In the genomic region with DNA sequence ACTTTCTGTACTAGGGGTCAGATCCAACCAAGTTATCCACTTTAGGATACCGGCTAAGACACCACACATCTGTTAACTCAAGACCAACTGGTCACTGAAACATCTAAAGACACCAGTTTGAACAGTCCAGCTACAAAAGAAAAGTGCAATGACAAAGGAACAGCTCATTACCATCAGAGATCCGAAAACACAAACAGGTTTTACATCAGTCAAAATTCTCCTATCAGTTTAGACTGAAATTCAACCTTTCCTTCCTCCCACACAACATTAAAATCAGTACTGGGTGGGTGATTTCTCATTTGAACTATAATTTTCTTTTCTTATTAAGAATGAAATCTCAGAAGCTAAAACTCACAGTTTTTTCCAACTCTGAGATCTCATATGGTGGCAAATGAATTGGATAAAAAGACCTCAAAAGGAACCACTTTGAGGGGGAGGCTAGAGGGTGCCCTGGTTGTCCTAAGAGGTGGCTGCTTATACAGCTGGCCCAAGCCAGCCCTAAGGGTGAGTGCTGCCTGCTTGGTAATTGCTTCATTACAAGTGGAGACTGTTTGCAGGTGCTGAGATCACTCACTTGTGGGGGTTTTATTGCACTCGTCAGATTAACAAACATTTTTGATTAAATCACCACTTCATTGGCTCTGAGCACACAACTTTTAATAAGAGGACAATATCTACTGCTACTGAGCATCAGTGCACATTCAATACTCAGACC, we compare ENCODE assay signal across 15 cellular contexts. TPM values are rescaled to one million over a fixed set of nuclear protein-coding genes. Genes with fewer than 3 reads are reported as not detected.
A peak's percentile ranks its signal among the peaks of the same experiment; 100 is the strongest.
DNase-seq lines count a peak whose midpoint lies in the region; ATAC-seq and TF ChIP-seq lines count a peak whose summit lies in the region.
"Had no signal": no experiment of that assay in that cellular context is flagged by ENCODE, and none has a peak within 500 bp of the region (broad histone marks: within the 10 kb centered on the region; RNA-seq: fewer than 3 reads in every experiment).

No MANE protein-coding gene starts in this region.

- peaks cover 41% of the 10 kb centered on the region for H3K4me1 ChIP-seq in neural progenitor cell

- peaks cover 15% of the 10 kb centered on the region for H3K36me3 Mint-ChIP-seq in activated CD8-positive, alpha-beta memory T cell treated with anti-CD3 and anti-CD28 coated beads, Interleukin-2, amount 10 ng/mL, durations not matched to agents 7 days and 5 days
- H3K36me3 Mint-ChIP-seq in T-helper 17 cell (ENCODE audit: low read depth), result peaks cover 3% of the 10 kb centered on the region
- peaks cover 2% of the 10 kb centered on the region for H3K36me3 Mint-ChIP-seq in neural progenitor cell
- H3K36me3 Mint-ChIP-seq: mesothelial cell of epicardium had no signal

- H3K9ac ChIP-seq in neural progenitor cell, result no peak overlapping the region

- H3K27me3 Mint-ChIP-seq in activated CD8-positive, alpha-beta memory T cell treated with anti-CD3 and anti-CD28 coated beads, Interleukin-2, amount 10 ng/mL, durations not matched to agents 7 days and 5 days, result no peaks in the 10 kb centered on the region
- H3K27me3 Mint-ChIP-seq in T-helper 17 cell (no peaks in the 10 kb centered on the region), neural progenitor cell (ENCODE audit: insufficient read depth, low read depth) (peaks cover 2% of the 10 kb centered on the region)

- peak overlapping the region; percentile 14 for H3K27ac ChIP-seq in neural progenitor cell
- H3K27ac ChIP-seq: colonic mucosa, RWPE1 had no signal

- no peak overlapping the region for H3K4me2 ChIP-seq in neural progenitor cell

- H3K4me3 Mint-ChIP-seq in activated CD8-positive, alpha-beta memory T cell treated with anti-CD3 and anti-CD28 coated beads, Interleukin-2, amount 10 ng/mL, durations not matched to agents 7 days and 5 days, result no peak overlapping the region
- H3K4me3 Mint-ChIP-seq in T-helper 17 cell (peak overlapping the region; percentile 33), neural progenitor cell (no peak overlapping the region)
- H3K4me3 Mint-ChIP-seq: mesothelial cell of epicardium had no signal

- H4K20me1 ChIP-seq in neural progenitor cell (ENCODE audit: low read depth), result peaks cover 23% of the 10 kb centered on the region

- H3K9me3 Mint-ChIP-seq in activated CD8-positive, alpha-beta memory T cell treated with anti-CD3 and anti-CD28 coated beads, Interleukin-2, amount 10 ng/mL, durations not matched to agents 7 days and 5 days (ENCODE audit: low read depth), result no peaks in the 10 kb centered on the region
- H3K9me3 Mint-ChIP-seq in neural progenitor cell, result no peaks in the 10 kb centered on the region
- H3K9me3 Mint-ChIP-seq: mesothelial cell of epicardium had no signal

- peak overlapping the region; percentile 30 for H3K27ac Mint-ChIP-seq in activated CD8-positive, alpha-beta memory T cell treated with anti-CD3 and anti-CD28 coated beads, Interleukin-2, amount 10 ng/mL, durations not matched to agents 7 days and 5 days
- H3K27ac Mint-ChIP-seq in T-helper 17 cell (peak overlapping the region; percentile 100), neural progenitor cell (no peak overlapping the region)
- H3K27ac Mint-ChIP-seq: mesothelial cell of epicardium had no signal

- no peak overlapping the region for H3K4me3 ChIP-seq in neural progenitor cell
- H3K4me3 ChIP-seq: colonic mucosa had no signal

- no peaks in the 10 kb centered on the region for H3K36me3 ChIP-seq in neural progenitor cell
- H3K36me3 ChIP-seq: colonic mucosa had no signal

- no peak for ATAC-seq in activated CD8-positive, alpha-beta memory T cell treated with anti-CD3 and anti-CD28 coated beads, Interleukin-2, amount 10 ng/mL, durations not matched to agents 7 days and 5 days
- no peak for ATAC-seq in T-helper 17 cell
- ATAC-seq in GM21723 (IDR thresholded peaks at IDR 0.05; ENCODE audit: unreplicated experiment), result no peak
- no peak for ATAC-seq in GM21825 (IDR thresholded peaks at IDR 0.05; ENCODE audit: unreplicated experiment)

- no peak overlapping the region for H2AFZ ChIP-seq in neural progenitor cell (replicated peaks)

- H3K27me3 ChIP-seq in neural progenitor cell, result no peaks in the 10 kb centered on the region
- H3K27me3 ChIP-seq: colonic mucosa had no signal

- H3K9me3 ChIP-seq in T-helper 17 cell (ENCODE audit: control insufficient read depth, low read length, poor library complexity, severe bottlenecking), result no peaks in the 10 kb centered on the region
- H3K9me3 ChIP-seq in neural progenitor cell (ENCODE audit: low read depth), result no peaks in the 10 kb centered on the region
- H3K9me3 ChIP-seq: colonic mucosa had no signal

- CTCF ChIA-PET in activated CD8-positive, alpha-beta memory T cell treated with anti-CD3 and anti-CD28 coated beads, Interleukin-2, amount 10 ng/mL, durations not matched to agents 7 days and 5 days (lab: Charles Lee), result interaction anchor here (0.6 to 1.6 kb wide), 8 partner anchors 10 to 170 kb away, joined by 3 to 7 read pairs (median 3); no protein-coding TSS in a partner anchor

- no peak for TF ChIP-seq CTCF in neural progenitor cell (IDR thresholded peaks at IDR 0.05)

- DNase-seq in activated CD8-positive, alpha-beta memory T cell treated with anti-CD3 and anti-CD28 coated beads, Interleukin-2, amount 10 ng/mL, durations not matched to agents 7 days and 5 days, result no peak
- DNase-seq in activated CD8-positive, alpha-beta memory T cell treated with anti-CD3 and anti-CD28 coated beads, Interleukin-2, amount 50 U/mL, for 48 hours, result no peak
- DNase-seq in NCI-H1105 treated with DMSO at 0.1 percent for 48 hours (lab: John Stamatoyannopoulos, UW) (peak; percentile 94), T-helper 17 cell (no peak), neural progenitor cell (ENCODE audit: low spot score) (no peak), OCI-M2 (lab: John Stamatoyannopoulos, UW; ENCODE audit: unreplicated experiment) (no peak)
- DNase-seq: colonic mucosa, erythroblast, glutamatergic neuron, NCI-H446, trophoblast cell had no signal

- H3K79me2 ChIP-seq in neural progenitor cell (ENCODE audit: low read depth), result peaks cover 22% of the 10 kb centered on the region

- peaks cover 80% of the 10 kb centered on the region for H3K4me1 Mint-ChIP-seq in activated CD8-positive, alpha-beta memory T cell treated with anti-CD3 and anti-CD28 coated beads, Interleukin-2, amount 10 ng/mL, durations not matched to agents 7 days and 5 days
- peaks cover 63% of the 10 kb centered on the region for H3K4me1 Mint-ChIP-seq in T-helper 17 cell
- H3K4me1 Mint-ChIP-seq in neural progenitor cell, result peaks cover 66% of the 10 kb centered on the region

- peaks cover 13% of the 10 kb centered on the region for H3F3A ChIP-seq in neural progenitor cell (ENCODE audit: low read depth)

RNA-seq across cellular contexts. Expression of gene CCDC167, which starts 4.3 kb away (rescaled TPM):
- 10 to 100 TPM; 73.8 to 83.4 TPM for total RNA-seq in activated CD8-positive, alpha-beta memory T cell treated with anti-CD3 and anti-CD28 coated beads, Interleukin-2, amount 10 ng/mL, durations not matched to agents 7 days and 5 days
- total RNA-seq in T-helper 17 cell, result 10 to 100 TPM; 29.6 to 43.7 TPM
- 30.4 and 56.5 TPM in 2 replicates for total RNA-seq in neural progenitor cell (ENCODE audit: low replicate concordance)
